ENCODE assay signal across 2 cellular contexts in genomic region chr17:1625053-1625452, GRCh38.
TF ChIP-seq lines count a peak whose summit lies in the region.

No MANE protein-coding gene starts in this region.

TF ChIP-seq in GM12878, 131 proteins besides CTCF, POLR2A, EP300 and RAD21:
- no peak for TF ChIP-seq ZBED1 (IDR thresholded peaks at IDR 0.05; ENCODE audit: borderline replicate concordance)
- TF ChIP-seq RELB (IDR thresholded peaks at IDR 0.05; ENCODE audit: low read depth): no peak
- no peak for TF ChIP-seq SREBF1 (IDR thresholded peaks at IDR 0.05; ENCODE audit: low read length)
- TF ChIP-seq GATAD2B (conservative IDR thresholded peaks at IDR 0.05; ENCODE audit: low read depth): no peak
- TF ChIP-seq ATF7 (IDR thresholded peaks at IDR 0.05; ENCODE audit: low read depth): no peak
- TF ChIP-seq CHD1 (IDR thresholded peaks at IDR 0.05; ENCODE audit: low read depth, low read length): no peak
- no peak for TF ChIP-seq CREM (IDR thresholded peaks at IDR 0.05; ENCODE audit: low read depth)
- TF ChIP-seq E2F4 (IDR thresholded peaks at IDR 0.05; ENCODE audit: low read depth, low read length): no peak
- no peak for TF ChIP-seq PKNOX1 (IDR thresholded peaks at IDR 0.05)
- TF ChIP-seq CBX3 (IDR thresholded peaks at IDR 0.05; ENCODE audit: borderline replicate concordance, low read depth): no peak
- TF ChIP-seq, protein P1, sequence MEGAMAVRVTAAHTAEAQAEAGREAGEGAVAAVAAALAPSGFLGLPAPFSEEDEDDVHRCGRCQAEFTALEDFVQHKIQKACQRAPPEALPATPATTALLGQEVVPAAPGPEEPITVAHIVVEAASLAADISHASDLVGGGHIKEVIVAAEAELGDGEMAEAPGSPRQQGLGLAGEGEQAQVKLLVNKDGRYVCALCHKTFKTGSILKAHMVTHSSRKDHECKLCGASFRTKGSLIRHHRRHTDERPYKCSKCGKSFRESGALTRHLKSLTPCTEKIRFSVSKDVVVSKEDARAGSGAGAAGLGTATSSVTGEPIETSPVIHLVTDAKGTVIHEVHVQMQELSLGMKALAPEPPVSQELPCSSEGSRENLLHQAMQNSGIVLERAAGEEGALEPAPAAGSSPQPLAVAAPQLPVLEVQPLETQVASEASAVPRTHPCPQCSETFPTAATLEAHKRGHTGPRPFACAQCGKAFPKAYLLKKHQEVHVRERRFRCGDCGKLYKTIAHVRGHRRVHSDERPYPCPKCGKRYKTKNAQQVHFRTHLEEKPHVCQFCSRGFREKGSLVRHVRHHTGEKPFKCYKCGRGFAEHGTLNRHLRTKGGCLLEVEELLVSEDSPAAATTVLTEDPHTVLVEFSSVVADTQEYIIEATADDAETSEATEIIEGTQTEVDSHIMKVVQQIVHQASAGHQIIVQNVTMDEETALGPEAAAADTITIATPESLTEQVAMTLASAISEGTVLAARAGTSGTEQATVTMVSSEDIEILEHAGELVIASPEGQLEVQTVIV (IDR thresholded peaks at IDR 0.05; ENCODE audit: borderline replicate concordance, partially characterized antibody): no peak
- no peak for TF ChIP-seq WRNIP1 (IDR thresholded peaks at IDR 0.05; ENCODE audit: borderline replicate concordance, low read depth, low read length)
- TF ChIP-seq NRF1 (conservative IDR thresholded peaks at IDR 0.05; ENCODE audit: low read depth, low read length): no peak
- no peak for TF ChIP-seq KDM1A (IDR thresholded peaks at IDR 0.05; ENCODE audit: borderline replicate concordance)
- TF ChIP-seq STAT1 (conservative IDR thresholded peaks at IDR 0.05): no peak
- TF ChIP-seq EZH2 (IDR thresholded peaks at IDR 0.05; ENCODE audit: borderline replicate concordance, control insufficient read depth, low read depth, low read length): no peak
- no peak for TF ChIP-seq FOXM1 (IDR thresholded peaks at IDR 0.05; ENCODE audit: low read depth, low read length)

TF ChIP-seq in neural cell, 6 proteins besides CTCF, POLR2A, EP300 and RAD21:
- no peak for TF ChIP-seq SMC3 (conservative IDR thresholded peaks at IDR 0.05; ENCODE audit: poor library complexity)
- TF ChIP-seq MXI1 (conservative IDR thresholded peaks at IDR 0.05; ENCODE audit: poor library complexity, severe bottlenecking): no peak
- TF ChIP-seq TAF1 (IDR thresholded peaks at IDR 0.05; ENCODE audit: low read depth): no peak
- TF ChIP-seq EZH2 (IDR thresholded peaks at IDR 0.05; ENCODE audit: borderline replicate concordance, insufficient read depth, low read length, poor library complexity, severe bottlenecking): no peak
- TF ChIP-seq POLR2AphosphoS5 (IDR thresholded peaks at IDR 0.05): no peak
- TF ChIP-seq, protein P2, sequence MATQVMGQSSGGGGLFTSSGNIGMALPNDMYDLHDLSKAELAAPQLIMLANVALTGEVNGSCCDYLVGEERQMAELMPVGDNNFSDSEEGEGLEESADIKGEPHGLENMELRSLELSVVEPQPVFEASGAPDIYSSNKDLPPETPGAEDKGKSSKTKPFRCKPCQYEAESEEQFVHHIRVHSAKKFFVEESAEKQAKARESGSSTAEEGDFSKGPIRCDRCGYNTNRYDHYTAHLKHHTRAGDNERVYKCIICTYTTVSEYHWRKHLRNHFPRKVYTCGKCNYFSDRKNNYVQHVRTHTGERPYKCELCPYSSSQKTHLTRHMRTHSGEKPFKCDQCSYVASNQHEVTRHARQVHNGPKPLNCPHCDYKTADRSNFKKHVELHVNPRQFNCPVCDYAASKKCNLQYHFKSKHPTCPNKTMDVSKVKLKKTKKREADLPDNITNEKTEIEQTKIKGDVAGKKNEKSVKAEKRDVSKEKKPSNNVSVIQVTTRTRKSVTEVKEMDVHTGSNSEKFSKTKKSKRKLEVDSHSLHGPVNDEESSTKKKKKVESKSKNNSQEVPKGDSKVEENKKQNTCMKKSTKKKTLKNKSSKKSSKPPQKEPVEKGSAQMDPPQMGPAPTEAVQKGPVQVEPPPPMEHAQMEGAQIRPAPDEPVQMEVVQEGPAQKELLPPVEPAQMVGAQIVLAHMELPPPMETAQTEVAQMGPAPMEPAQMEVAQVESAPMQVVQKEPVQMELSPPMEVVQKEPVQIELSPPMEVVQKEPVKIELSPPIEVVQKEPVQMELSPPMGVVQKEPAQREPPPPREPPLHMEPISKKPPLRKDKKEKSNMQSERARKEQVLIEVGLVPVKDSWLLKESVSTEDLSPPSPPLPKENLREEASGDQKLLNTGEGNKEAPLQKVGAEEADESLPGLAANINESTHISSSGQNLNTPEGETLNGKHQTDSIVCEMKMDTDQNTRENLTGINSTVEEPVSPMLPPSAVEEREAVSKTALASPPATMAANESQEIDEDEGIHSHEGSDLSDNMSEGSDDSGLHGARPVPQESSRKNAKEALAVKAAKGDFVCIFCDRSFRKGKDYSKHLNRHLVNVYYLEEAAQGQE (IDR thresholded peaks at IDR 0.05; ENCODE audit: borderline replicate concordance): no peak
